Comparison of ENCODE assay signal across 8 cellular contexts in genomic region chr11:57311109-57311936, GRCh38. TPM values are rescaled to one million over a fixed set of nuclear protein-coding genes. Genes with fewer than 3 reads are reported as not detected.
DNase-seq lines count a peak whose midpoint lies in the region; ATAC-seq, FAIRE-seq and TF ChIP-seq lines count a peak whose summit lies in the region.

No MANE protein-coding gene starts in this region.

- H3K27me3 ChIP-seq in endothelial cell of umbilical vein (ENCODE audit: control insufficient read depth in 2 of 2, insufficient read depth in 2 of 2, low read length in 2 of 2) = no peaks in the 10 kb centered on the region

- H3K9me1 ChIP-seq in endothelial cell of umbilical vein (replicated peaks; ENCODE audit: control insufficient read depth, extremely low read depth, insufficient read depth, low read length) = no peaks in the 10 kb centered on the region

- ATAC-seq in GM18511 (IDR thresholded peaks at IDR 0.05; ENCODE audit: unreplicated experiment) (peak; percentile 96), HG02973 (IDR thresholded peaks at IDR 0.05; ENCODE audit: unreplicated experiment) (peak; percentile 95)

- peaks cover 11 to 36% of the 10 kb centered on the region in 2 experiments for H3K36me3 ChIP-seq in endothelial cell of umbilical vein (ENCODE audit: control insufficient read depth in 2 of 2, extremely low read depth in 1 of 2, insufficient read depth in 2 of 2, low read length in 2 of 2)

- peak overlapping the region; percentile 0 to 56 (median 24) for H3K4me3 ChIP-seq in endothelial cell of umbilical vein (replicated peaks in 1 of 3; ENCODE audit: insufficient read depth in 1 of 3, low read depth in 1 of 3, low read length in 3 of 3)

- DNase-seq in 8988T (peak; percentile 100), NCI-H2227 treated with DMSO at 0.1 percent for 48 hours (lab: John Stamatoyannopoulos, UW) (peak; percentile 50), endothelial cell of umbilical vein (ENCODE audit: low read depth, low spot score) (peak; percentile 96), mesenteric fat pad (ENCODE audit: low spot score) (peak; percentile 96)
- DNase-seq in activated CD8-positive, alpha-beta memory T cell treated with anti-CD3 and anti-CD28 coated beads for 24 hours = peak; percentile 81
- peak; percentile 53 for DNase-seq in stimulated activated CD8-positive, alpha-beta memory T cell treated with anti-CD3 and anti-CD28 coated beads, Interleukin-7, amount 100 ng/mL, for 24 hours (ENCODE audit: low read depth)

- TF ChIP-seq CTCF in endothelial cell of umbilical vein (IDR thresholded peaks at IDR 0.05; ENCODE audit: extremely low read depth in 1 of 2, insufficient read depth in 1 of 2, low read depth in 1 of 2, low read length in 2 of 2) = no peak

- intact Hi-C loops in endothelial cell of umbilical vein (cut with micrococcal nuclease) = loop anchor here (1.0 to 10.0 kb wide), 6 partner anchors 14 to 1263 kb away; partner anchors contain the start of genes LPXN, SSRP1 and ZFP91

- H2AFZ ChIP-seq in endothelial cell of umbilical vein (ENCODE audit: low read depth, low read length) = no peak overlapping the region

- no peaks in the 10 kb centered on the region for H4K20me1 ChIP-seq in endothelial cell of umbilical vein (replicated peaks; ENCODE audit: control insufficient read depth, extremely low read depth, insufficient read depth, low read length)

- peak overlapping the region; percentile 26 for H3K9ac ChIP-seq in endothelial cell of umbilical vein (replicated peaks; ENCODE audit: extremely low read depth, insufficient read depth, low read length)

- CTCF ChIA-PET in endothelial cell of umbilical vein (lab: Charles Lee) = interaction anchor here (0.6 to 2.9 kb wide), 10 partner anchors 13 to 470 kb away, joined by 3 to 37 read pairs (median 5); partner anchors contain the start of genes SSRP1 and TNKS1BP1

- BruUV-seq in endothelial cell of umbilical vein (replicated peaks; lab: Mats Ljungman, UMichigan) = no TSS peak

- H3K27ac ChIP-seq in endothelial cell of umbilical vein (ENCODE audit: insufficient read depth, low read depth, low read length) = peak overlapping the region; percentile 53

- peaks cover 38% of the 10 kb centered on the region for H3K79me2 ChIP-seq in endothelial cell of umbilical vein (ENCODE audit: control insufficient read depth, insufficient read depth, low read length)

- H3K4me2 ChIP-seq in endothelial cell of umbilical vein (ENCODE audit: insufficient read depth, low read length) = peak overlapping the region; percentile 56

- H3K4me1 ChIP-seq in endothelial cell of umbilical vein (ENCODE audit: control insufficient read depth, extremely low read depth, insufficient read depth, low read length) = peaks cover 18% of the 10 kb centered on the region

- FAIRE-seq in endothelial cell of umbilical vein (lab: Jason Lieb, UNC) = peak; percentile 96

- POLR2A ChIA-PET in endothelial cell of umbilical vein (lab: Charles Lee) = interaction anchor here (0.8 to 2.9 kb wide), 7 partner anchors 9 to 114 kb away, joined by 3 to 23 read pairs (median 8); partner anchors contain the start of gene TNKS1BP1

- no peaks in the 10 kb centered on the region for H3K9me3 ChIP-seq in endothelial cell of umbilical vein (replicated peaks; ENCODE audit: control insufficient read depth, insufficient read depth, low read length)

- dilution Hi-C loops in endothelial cell of umbilical vein (cut with MboI; ENCODE audit: extremely low pct_ligation_motif_present, low sequenced_read_pairs) = no loop called here

- TF ChIP-seq POLR2A in endothelial cell of umbilical vein (IDR thresholded peaks at IDR 0.05; ENCODE audit: low read depth, low read length) = peak; percentile 81

TF ChIP-seq in endothelial cell of umbilical vein, 7 proteins besides CTCF, POLR2A, EP300 and RAD21:
- TF ChIP-seq MYC (IDR thresholded peaks at IDR 0.05; ENCODE audit: low read depth, low read length) (no peak), POLR2AphosphoS5 (IDR thresholded peaks at IDR 0.05; ENCODE audit: insufficient read depth, low read depth, low read length) (peak; percentile 93), EZH2 (IDR thresholded peaks at IDR 0.05; ENCODE audit: borderline replicate concordance, low read depth, low read length, severe bottlenecking) (no peak), FOS (IDR thresholded peaks at IDR 0.05; ENCODE audit: borderline replicate concordance, insufficient read depth, low read length) (peak; percentile 64), GATA2 (IDR thresholded peaks at IDR 0.05; ENCODE audit: insufficient read depth, insufficient read length, low read depth, low read length) (no peak), MAX (IDR thresholded peaks at IDR 0.05; ENCODE audit: insufficient read depth, insufficient read length) (no peak), JUN (IDR thresholded peaks at IDR 0.05; ENCODE audit: borderline replicate concordance, insufficient read depth, insufficient read length, low read depth) (peak; percentile 24)

RNA-seq across cellular contexts. Expression of gene TNKS1BP1, which starts 13.4 kb away (rescaled TPM):
- 93.6 and 111 TPM in 2 replicates for total RNA-seq in endothelial cell of umbilical vein
- 48.9 and 54.6 TPM in 2 replicates for polyA plus RNA-seq in endothelial cell of umbilical vein
- polyA plus RNA-seq in endothelial cell of umbilical vein (2011; cell fraction: cytosol; rRNA removed) = 41.5 and 43.0 TPM in 2 replicates
- 114 and 135 TPM in 2 replicates for polyA plus RNA-seq in endothelial cell of umbilical vein (2011; cell fraction: nucleus; rRNA removed)
- polyA plus RNA-seq in endothelial cell of umbilical vein (2012) = 85.2 and 116 TPM in 2 replicates
- polyA minus RNA-seq in endothelial cell of umbilical vein = 77.6 and 97.5 TPM in 2 replicates
- polyA minus RNA-seq in endothelial cell of umbilical vein (2011; cell fraction: cytosol; rRNA and poly(A)+ RNA removed) = 11.9 TPM
- polyA minus RNA-seq in endothelial cell of umbilical vein (2011; cell fraction: nucleus; rRNA and poly(A)+ RNA removed) = 36.8 and 38.3 TPM in 2 replicates
- 236 TPM for total RNA-seq in mesenteric fat pad

RNA-seq across cellular contexts. Expression of gene SSRP1, which starts 24.4 kb away (rescaled TPM):
- total RNA-seq in endothelial cell of umbilical vein = 140 and 146 TPM in 2 replicates
- 123 and 130 TPM in 2 replicates for polyA plus RNA-seq in endothelial cell of umbilical vein
- polyA plus RNA-seq in endothelial cell of umbilical vein (2011; cell fraction: cytosol; rRNA removed) = 150 and 190 TPM in 2 replicates
- polyA plus RNA-seq in endothelial cell of umbilical vein (2011; cell fraction: nucleus; rRNA removed) = 106 and 107 TPM in 2 replicates
- polyA plus RNA-seq in endothelial cell of umbilical vein (2012) = 106 and 145 TPM in 2 replicates
- polyA minus RNA-seq in endothelial cell of umbilical vein = 121 and 142 TPM in 2 replicates
- polyA minus RNA-seq in endothelial cell of umbilical vein (2011; cell fraction: cytosol; rRNA and poly(A)+ RNA removed) = 156 TPM
- polyA minus RNA-seq in endothelial cell of umbilical vein (2011; cell fraction: nucleus; rRNA and poly(A)+ RNA removed) = 22.6 and 36.0 TPM in 2 replicates
- total RNA-seq in mesenteric fat pad = 54.0 TPM

RNA-seq across cellular contexts. Expression of gene P2RX3, which starts 26.8 kb away (rescaled TPM):
- not detected in 2 replicates for total RNA-seq in endothelial cell of umbilical vein
- not detected in 2 replicates for polyA plus RNA-seq in endothelial cell of umbilical vein
- polyA plus RNA-seq in endothelial cell of umbilical vein (2011; cell fraction: cytosol; rRNA removed) = not detected in 2 replicates
- polyA plus RNA-seq in endothelial cell of umbilical vein (2011; cell fraction: nucleus; rRNA removed) = not detected in 2 replicates
- not detected in 2 replicates for polyA plus RNA-seq in endothelial cell of umbilical vein (2012)
- not detected in 2 replicates for polyA minus RNA-seq in endothelial cell of umbilical vein
- not detected for polyA minus RNA-seq in endothelial cell of umbilical vein (2011; cell fraction: cytosol; rRNA and poly(A)+ RNA removed)
- polyA minus RNA-seq in endothelial cell of umbilical vein (2011; cell fraction: nucleus; rRNA and poly(A)+ RNA removed) = not detected in 2 replicates
- not detected for total RNA-seq in mesenteric fat pad

Comparison
In these comparisons a context has a peak if more than half of its experiments do, and no peak if none do; other contexts are left out.
1. Peak in every context shown above with its lines: DNase-seq, ATAC-seq, H3K4me3 ChIP-seq and H3K27ac ChIP-seq.
2. DNase-seq: peak in every context shown above with its lines; median percentile 100 in 8988T; 96 in endothelial cell of umbilical vein; 96 in mesenteric fat pad; 81 in activated CD8-positive, alpha-beta memory T cell treated with anti-CD3 and anti-CD28 coated beads for 24 hours; 53 in stimulated activated CD8-positive, alpha-beta memory T cell treated with anti-CD3 and anti-CD28 coated beads, Interleukin-7, amount 100 ng/mL, for 24 hours; 50 in NCI-H2227 treated with DMSO at 0.1 percent for 48 hours.